Comparison of ENCODE assay signal across 1 cellular context in the genomic region with DNA sequence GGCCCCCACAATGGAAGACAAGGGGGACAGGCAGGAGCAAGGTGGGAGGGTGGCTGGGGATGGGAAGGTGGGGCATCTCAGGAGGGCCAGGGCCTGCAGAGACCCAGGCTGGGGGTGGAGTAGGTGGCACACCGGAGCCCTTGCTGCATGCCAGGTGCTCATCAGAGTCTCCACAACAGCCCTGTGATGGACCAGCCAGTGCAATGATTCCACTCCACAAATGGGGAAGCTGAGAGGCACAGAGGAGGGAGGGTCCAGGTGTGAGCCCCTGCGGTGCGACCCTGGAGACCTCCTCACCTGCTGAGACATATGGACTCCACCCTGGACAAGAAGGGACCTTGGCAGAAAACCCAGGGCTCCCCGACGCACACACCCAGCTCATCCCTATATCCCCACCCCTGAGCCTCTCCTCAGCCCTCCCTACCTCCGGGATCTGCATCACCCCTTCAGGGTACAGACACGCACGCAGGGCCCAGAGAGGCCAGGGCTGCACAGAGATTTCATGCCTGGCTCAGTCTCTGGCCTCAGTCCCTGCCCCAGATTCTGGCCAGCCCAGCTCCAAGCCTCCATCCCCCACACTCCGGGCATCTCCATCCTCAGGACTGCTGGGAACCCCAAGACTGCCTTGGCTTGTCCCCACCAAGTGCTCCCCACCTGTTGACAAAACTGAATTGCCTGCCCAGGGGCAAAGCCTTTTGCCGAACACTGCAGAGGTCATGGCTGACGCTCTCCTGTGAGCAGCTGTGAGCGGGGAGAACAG.
TF ChIP-seq lines count a peak whose summit lies in the region.

No MANE protein-coding gene starts in this region.

TF ChIP-seq in WTC11, 78 proteins besides CTCF, POLR2A, EP300 and RAD21:
- TF ChIP-seq, protein P1, sequence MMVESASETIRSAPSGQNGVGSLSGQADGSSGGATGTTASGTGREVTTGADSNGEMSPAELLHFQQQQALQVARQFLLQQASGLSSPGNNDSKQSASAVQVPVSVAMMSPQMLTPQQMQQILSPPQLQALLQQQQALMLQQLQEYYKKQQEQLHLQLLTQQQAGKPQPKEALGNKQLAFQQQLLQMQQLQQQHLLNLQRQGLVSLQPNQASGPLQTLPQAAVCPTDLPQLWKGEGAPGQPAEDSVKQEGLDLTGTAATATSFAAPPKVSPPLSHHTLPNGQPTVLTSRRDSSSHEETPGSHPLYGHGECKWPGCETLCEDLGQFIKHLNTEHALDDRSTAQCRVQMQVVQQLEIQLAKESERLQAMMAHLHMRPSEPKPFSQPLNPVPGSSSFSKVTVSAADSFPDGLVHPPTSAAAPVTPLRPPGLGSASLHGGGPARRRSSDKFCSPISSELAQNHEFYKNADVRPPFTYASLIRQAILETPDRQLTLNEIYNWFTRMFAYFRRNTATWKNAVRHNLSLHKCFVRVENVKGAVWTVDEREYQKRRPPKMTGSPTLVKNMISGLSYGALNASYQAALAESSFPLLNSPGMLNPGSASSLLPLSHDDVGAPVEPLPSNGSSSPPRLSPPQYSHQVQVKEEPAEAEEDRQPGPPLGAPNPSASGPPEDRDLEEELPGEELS (CRISPR knock-in tag; IDR thresholded peaks at IDR 0.05): no peak
- TF ChIP-seq CREM (CRISPR knock-in tag; IDR thresholded peaks at IDR 0.05): no peak
- TF ChIP-seq RORB (CRISPR knock-in tag; IDR thresholded peaks at IDR 0.05): no peak
- no peak for TF ChIP-seq ZNF396 (CRISPR knock-in tag; IDR thresholded peaks at IDR 0.05; ENCODE audit: borderline replicate concordance)
- no peak for TF ChIP-seq EMX1 (CRISPR knock-in tag; IDR thresholded peaks at IDR 0.05)
- no peak for TF ChIP-seq ZBTB21 (CRISPR knock-in tag; IDR thresholded peaks at IDR 0.05; ENCODE audit: borderline replicate concordance)
- no peak for TF ChIP-seq NFE2L1 (CRISPR knock-in tag; IDR thresholded peaks at IDR 0.05)
- TF ChIP-seq ZNF416 (CRISPR knock-in tag; IDR thresholded peaks at IDR 0.05): no peak
- no peak for TF ChIP-seq ATF1 (CRISPR knock-in tag; IDR thresholded peaks at IDR 0.05)
- TF ChIP-seq, protein P2, sequence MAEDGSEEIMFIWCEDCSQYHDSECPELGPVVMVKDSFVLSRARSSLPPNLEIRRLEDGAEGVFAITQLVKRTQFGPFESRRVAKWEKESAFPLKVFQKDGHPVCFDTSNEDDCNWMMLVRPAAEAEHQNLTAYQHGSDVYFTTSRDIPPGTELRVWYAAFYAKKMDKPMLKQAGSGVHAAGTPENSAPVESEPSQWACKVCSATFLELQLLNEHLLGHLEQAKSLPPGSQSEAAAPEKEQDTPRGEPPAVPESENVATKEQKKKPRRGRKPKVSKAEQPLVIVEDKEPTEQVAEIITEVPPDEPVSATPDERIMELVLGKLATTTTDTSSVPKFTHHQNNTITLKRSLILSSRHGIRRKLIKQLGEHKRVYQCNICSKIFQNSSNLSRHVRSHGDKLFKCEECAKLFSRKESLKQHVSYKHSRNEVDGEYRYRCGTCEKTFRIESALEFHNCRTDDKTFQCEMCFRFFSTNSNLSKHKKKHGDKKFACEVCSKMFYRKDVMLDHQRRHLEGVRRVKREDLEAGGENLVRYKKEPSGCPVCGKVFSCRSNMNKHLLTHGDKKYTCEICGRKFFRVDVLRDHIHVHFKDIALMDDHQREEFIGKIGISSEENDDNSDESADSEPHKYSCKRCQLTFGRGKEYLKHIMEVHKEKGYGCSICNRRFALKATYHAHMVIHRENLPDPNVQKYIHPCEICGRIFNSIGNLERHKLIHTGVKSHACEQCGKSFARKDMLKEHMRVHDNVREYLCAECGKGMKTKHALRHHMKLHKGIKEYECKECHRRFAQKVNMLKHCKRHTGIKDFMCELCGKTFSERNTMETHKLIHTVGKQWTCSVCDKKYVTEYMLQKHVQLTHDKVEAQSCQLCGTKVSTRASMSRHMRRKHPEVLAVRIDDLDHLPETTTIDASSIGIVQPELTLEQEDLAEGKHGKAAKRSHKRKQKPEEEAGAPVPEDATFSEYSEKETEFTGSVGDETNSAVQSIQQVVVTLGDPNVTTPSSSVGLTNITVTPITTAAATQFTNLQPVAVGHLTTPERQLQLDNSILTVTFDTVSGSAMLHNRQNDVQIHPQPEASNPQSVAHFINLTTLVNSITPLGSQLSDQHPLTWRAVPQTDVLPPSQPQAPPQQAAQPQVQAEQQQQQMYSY (CRISPR knock-in tag; IDR thresholded peaks at IDR 0.05): no peak
- TF ChIP-seq, protein P3, sequence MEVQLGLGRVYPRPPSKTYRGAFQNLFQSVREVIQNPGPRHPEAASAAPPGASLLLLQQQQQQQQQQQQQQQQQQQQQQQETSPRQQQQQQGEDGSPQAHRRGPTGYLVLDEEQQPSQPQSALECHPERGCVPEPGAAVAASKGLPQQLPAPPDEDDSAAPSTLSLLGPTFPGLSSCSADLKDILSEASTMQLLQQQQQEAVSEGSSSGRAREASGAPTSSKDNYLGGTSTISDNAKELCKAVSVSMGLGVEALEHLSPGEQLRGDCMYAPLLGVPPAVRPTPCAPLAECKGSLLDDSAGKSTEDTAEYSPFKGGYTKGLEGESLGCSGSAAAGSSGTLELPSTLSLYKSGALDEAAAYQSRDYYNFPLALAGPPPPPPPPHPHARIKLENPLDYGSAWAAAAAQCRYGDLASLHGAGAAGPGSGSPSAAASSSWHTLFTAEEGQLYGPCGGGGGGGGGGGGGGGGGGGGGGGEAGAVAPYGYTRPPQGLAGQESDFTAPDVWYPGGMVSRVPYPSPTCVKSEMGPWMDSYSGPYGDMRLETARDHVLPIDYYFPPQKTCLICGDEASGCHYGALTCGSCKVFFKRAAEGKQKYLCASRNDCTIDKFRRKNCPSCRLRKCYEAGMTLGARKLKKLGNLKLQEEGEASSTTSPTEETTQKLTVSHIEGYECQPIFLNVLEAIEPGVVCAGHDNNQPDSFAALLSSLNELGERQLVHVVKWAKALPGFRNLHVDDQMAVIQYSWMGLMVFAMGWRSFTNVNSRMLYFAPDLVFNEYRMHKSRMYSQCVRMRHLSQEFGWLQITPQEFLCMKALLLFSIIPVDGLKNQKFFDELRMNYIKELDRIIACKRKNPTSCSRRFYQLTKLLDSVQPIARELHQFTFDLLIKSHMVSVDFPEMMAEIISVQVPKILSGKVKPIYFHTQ (CRISPR knock-in tag; IDR thresholded peaks at IDR 0.05): no peak
- TF ChIP-seq ZNF317 (CRISPR knock-in tag; IDR thresholded peaks at IDR 0.05; ENCODE audit: borderline replicate concordance, low read depth): no peak
